8 cellular contexts compared by ENCODE assay signal in genomic region chr18:36066001-36066400, GRCh38. TPM values are rescaled to one million over a fixed set of nuclear protein-coding genes. Genes with fewer than 3 reads are reported as not detected.
DNase-seq lines count a peak whose midpoint lies in the region; ATAC-seq, FAIRE-seq and TF ChIP-seq lines count a peak whose summit lies in the region.

No MANE protein-coding gene starts in this region.

- peak; percentile 67 for FAIRE-seq in GM18507 (lab: Jason Lieb, UNC)

- no peak for ATAC-seq in GM18511 (IDR thresholded peaks at IDR 0.05; ENCODE audit: unreplicated experiment)

- TF ChIP-seq POLR2A in vagina (IDR thresholded peaks at IDR 0.05) = no peak

- H3K4me3 ChIP-seq in vagina = peak overlapping the region in 1 of 2 donors; percentile 73

- H3K27ac ChIP-seq in vagina = no peak overlapping the region

- H3K27me3 ChIP-seq in vagina = no peaks in the 10 kb centered on the region

- TF ChIP-seq CTCF in GM20000 (IDR thresholded peaks at IDR 0.05; ENCODE audit: extremely low read depth, missing control alignments) (no peak), vagina (IDR thresholded peaks at IDR 0.05) (no peak)

- intact Hi-C loops in vagina (cut with DNase I) = no loop called here

- H3K4me1 ChIP-seq in vagina = peaks cover 25% of the 10 kb centered on the region

- no peaks in the 10 kb centered on the region for H3K36me3 ChIP-seq in vagina

- no peak for DNase-seq in GM18507 (ENCODE audit: extremely low spot score, insufficient read length, low read depth)
- DNase-seq in RKO (ENCODE audit: low spot score) = peak; percentile 53
- DNase-seq in fibroblast of gingiva (ENCODE audit: low read depth) = peak; percentile 14
- DNase-seq in renal cortical epithelial cell (ENCODE audit: low read depth) = peak; percentile 25
- no peak for DNase-seq in GM20000 (ENCODE audit: low spot score)
- no peak for DNase-seq in vagina (ENCODE audit: extremely low spot score in 2 of 2)
- no peak for DNase-seq in midbrain (lab: John Stamatoyannopoulos, UW)

- no peaks in the 10 kb centered on the region for H3K9me3 ChIP-seq in vagina

RNA-seq across cellular contexts. Expression of gene RPRD1A, which starts 1.4 kb away (rescaled TPM):
- total RNA-seq in renal cortical epithelial cell = 58.2 and 58.6 TPM in 2 replicates
- total RNA-seq in vagina = 44.7 TPM

Comparison
In these comparisons a context has a peak if more than half of its experiments do, and no peak if none do; other contexts are left out.
1. DNase-seq: peak in RKO (single experiment), fibroblast of gingiva (single experiment) and renal cortical epithelial cell (single experiment); none in GM18507 (single experiment), GM20000 (single experiment), vagina (0 of 2) and midbrain (single experiment).